1 cellular context compared by ENCODE assay signal in genomic region chr6:27448456-27448855, GRCh38.
TF ChIP-seq lines count a peak whose summit lies in the region.

No MANE protein-coding gene starts in this region.

TF ChIP-seq in GM12878, 131 proteins besides CTCF, POLR2A, EP300 and RAD21:
- no peak for TF ChIP-seq CEBPZ (IDR thresholded peaks at IDR 0.05; ENCODE audit: low read depth, low read length)
TF ChIP-seq in GM12878: peak in this region for 0.
